In genomic region chr1:220529530-220529920, GRCh38 we compare ENCODE assay signal across 10 cellular contexts. TPM values are rescaled to one million over a fixed set of nuclear protein-coding genes. Genes with fewer than 3 reads are reported as not detected.
DNase-seq lines count a peak whose midpoint lies in the region; ATAC-seq and TF ChIP-seq lines count a peak whose summit lies in the region.
"Had no signal": no experiment of that assay in that cellular context is flagged by ENCODE, and none has a peak within 500 bp of the region (broad histone marks: within the 10 kb centered on the region; RNA-seq: fewer than 3 reads in every experiment).

No MANE protein-coding gene starts in this region.

- H3K27me3 ChIP-seq in mammary epithelial cell (ENCODE audit: insufficient read depth, low read length), result no peaks in the 10 kb centered on the region
- peaks cover 6% of the 10 kb centered on the region for H3K27me3 ChIP-seq in transverse colon

- BruUV-seq in mammary epithelial cell (replicated peaks; lab: Mats Ljungman, UMichigan), result no TSS peak

- no peak overlapping the region for H3K27ac Mint-ChIP-seq in activated naive CD4-positive, alpha-beta T cell treated with anti-CD3 and anti-CD28 coated beads for 36 hours
- H3K27ac Mint-ChIP-seq in activated naive CD4-positive, alpha-beta T cell treated with anti-CD3 and anti-CD28 coated beads, Interleukin-2, amount 50 U/mL, for 72 hours, result no peak overlapping the region
- peak overlapping the region; percentile 86 for H3K27ac Mint-ChIP-seq in mesothelial cell of epicardium

- no peak for TF ChIP-seq POLR2A in transverse colon (IDR thresholded peaks at IDR 0.05)

- intact Hi-C loops in activated naive CD4-positive, alpha-beta T cell treated with anti-CD3 and anti-CD28 coated beads for 36 hours (cut with micrococcal nuclease), result loop anchor here (2.0 to 5.0 kb wide), 2 partner anchors 257 to 312 kb away; partner anchors contain the start of gene RAB3GAP2
- intact Hi-C loops in mammary epithelial cell (cut with micrococcal nuclease), result loop anchor here (2.0 to 5.0 kb wide), 6 partner anchors 33 to 193 kb away; no protein-coding TSS in a partner anchor
- intact Hi-C loops in transverse colon (cut with DNase I; ENCODE audit: low total_unique reads), result no loop called here

- CTCF ChIA-PET in activated naive CD4-positive, alpha-beta T cell treated with anti-CD3 and anti-CD28 coated beads for 36 hours (lab: Charles Lee), result no interaction called here
- CTCF ChIA-PET in mammary epithelial cell (lab: Charles Lee; ENCODE audit: low non-redundant PET), result no interaction called here

- 3% methylated on average over 3 of the region's 3 CpGs for WGBS in mammary epithelial cell (ENCODE audit: low coverage, missing lambda C conversion rate)
- 46 to 50% methylated on average over 3 of the region's 3 CpGs for WGBS in transverse colon (ENCODE audit: low coverage in 1 of 2), 2 donors

- H3K27ac ChIP-seq in mammary epithelial cell (ENCODE audit: insufficient read depth, low read depth, low read length), result peak overlapping the region; percentile 75
- peak overlapping the region; percentile 76 to 88 (median 80) for H3K27ac ChIP-seq in transverse colon

- TF ChIP-seq EP300 in transverse colon (IDR thresholded peaks at IDR 0.05; ENCODE audit: low read depth), result no peak

- peaks cover 51% of the 10 kb centered on the region for H3K27me3 Mint-ChIP-seq in activated naive CD4-positive, alpha-beta T cell treated with anti-CD3 and anti-CD28 coated beads for 36 hours (ENCODE audit: low read depth)
- H3K27me3 Mint-ChIP-seq in mesothelial cell of epicardium (ENCODE audit: low read depth), result peaks cover 1% of the 10 kb centered on the region

- H3K4me3 ChIP-seq in mammary epithelial cell (replicated peaks in 1 of 3; ENCODE audit: insufficient read depth in 1 of 3, low read depth in 2 of 3, low read length in 3 of 3), result peak overlapping the region; percentile 90 to 95 (median 95)
- H3K4me3 ChIP-seq in transverse colon, result peak overlapping the region in 1 of 4 donors; percentile 79

- H3K79me2 ChIP-seq in mammary epithelial cell (ENCODE audit: insufficient read depth, low read length), result peaks cover 53% of the 10 kb centered on the region

- in situ Hi-C loops in mammary epithelial cell (cut with MboI; ENCODE audit: low sequenced_read_pairs in 2 of 2), result loop anchor here in 1 of 2 donors (25.0 kb wide), 1 partner anchor 242 kb away; no protein-coding TSS in a partner anchor
- in situ Hi-C loops in transverse colon (cut with MboI; ENCODE audit: low pct_ligation_motif_present in 1 of 4, low pct_unique_long_range_greater_than_20kb in 1 of 4, low sequenced_read_pairs in 3 of 4), result no loop called here

- H3K36me3 ChIP-seq in mammary epithelial cell (ENCODE audit: insufficient read depth, low read length), result no peaks in the 10 kb centered on the region
- H3K36me3 ChIP-seq in transverse colon, result no peaks in the 10 kb centered on the region

- H4K20me1 ChIP-seq in mammary epithelial cell (ENCODE audit: insufficient read depth, low read length), result no peaks in the 10 kb centered on the region

- peak overlapping the region; percentile 54 for H3K4me3 Mint-ChIP-seq in activated naive CD4-positive, alpha-beta T cell treated with anti-CD3 and anti-CD28 coated beads for 36 hours
- peak overlapping the region; percentile 85 for H3K4me3 Mint-ChIP-seq in mesothelial cell of epicardium

- TF ChIP-seq CTCF in mammary epithelial cell (conservative IDR thresholded peaks at IDR 0.05 in 1 of 2, IDR thresholded peaks at IDR 0.05 in 1 of 2; ENCODE audit: extremely low read depth in 1 of 2, insufficient read depth in 1 of 2, low read depth in 1 of 2, low read length in 2 of 2) (no peak), mesothelial cell of epicardium (IDR thresholded peaks at IDR 0.05; ENCODE audit: unreplicated experiment) (no peak), transverse colon (IDR thresholded peaks at IDR 0.05) (no peak)

- H3K4me1 ChIP-seq in mammary epithelial cell (ENCODE audit: insufficient read depth, low read length) (peaks cover 13% of the 10 kb centered on the region), transverse colon (peaks cover 0 to 14% (median 6%) of the 10 kb centered on the region in 4 donors)

- H3K9ac ChIP-seq in mammary epithelial cell (ENCODE audit: insufficient read depth, low read length), result peak overlapping the region; percentile 77

- no peak for ATAC-seq in activated naive CD4-positive, alpha-beta T cell treated with anti-CD3 and anti-CD28 coated beads, Interleukin-2, amount 50 U/mL, for 72 hours
- ATAC-seq in HG02610 (IDR thresholded peaks at IDR 0.05; ENCODE audit: unreplicated experiment), result no peak

- H3K4me1 Mint-ChIP-seq in activated naive CD4-positive, alpha-beta T cell treated with anti-CD3 and anti-CD28 coated beads for 36 hours (ENCODE audit: low read depth), result peaks cover 12% of the 10 kb centered on the region
- H3K4me1 Mint-ChIP-seq in mesothelial cell of epicardium, result peaks cover 31% of the 10 kb centered on the region

- H3K4me2 ChIP-seq in mammary epithelial cell (ENCODE audit: insufficient read depth, low read depth, low read length), result peak overlapping the region; percentile 85

- dilution Hi-C loops in mammary epithelial cell (cut with HindIII; ENCODE audit: low sequenced_read_pairs), result no loop called here

- no peak for DNase-seq in activated naive CD4-positive, alpha-beta T cell treated with anti-CD3 and anti-CD28 coated beads for 36 hours
- no peak for DNase-seq in activated naive CD4-positive, alpha-beta T cell treated with anti-CD3 and anti-CD28 coated beads, Interleukin-2, amount 50 U/mL, for 72 hours (ENCODE audit: low spot score in 2 of 2)
- no peak for DNase-seq in mammary epithelial cell
- no peak for DNase-seq in mesothelial cell of epicardium (ENCODE audit: low spot score in 2 of 2, unreplicated experiment in 2 of 2)
- DNase-seq in transverse colon, result no peak
- no peak for DNase-seq in CD1c-positive myeloid dendritic cell (ENCODE audit: extremely low spot score)
- no peak for DNase-seq in NCI-H146 (lab: John Stamatoyannopoulos, UW)
- DNase-seq: GOT3, NCI-H1048 had no signal

- H3K36me3 Mint-ChIP-seq in activated naive CD4-positive, alpha-beta T cell treated with anti-CD3 and anti-CD28 coated beads for 36 hours (ENCODE audit: low read depth), result no peaks in the 10 kb centered on the region
- H3K36me3 Mint-ChIP-seq in activated naive CD4-positive, alpha-beta T cell treated with anti-CD3 and anti-CD28 coated beads, Interleukin-2, amount 50 U/mL, for 72 hours, result peaks cover 7 to 30% of the 10 kb centered on the region in 2 donors
- H3K36me3 Mint-ChIP-seq in mesothelial cell of epicardium, result peaks cover 10% of the 10 kb centered on the region

- peak overlapping the region; percentile 99 for H2AFZ ChIP-seq in mammary epithelial cell (ENCODE audit: low read depth, low read length)

- H3K9me3 ChIP-seq in mammary epithelial cell (replicated peaks; ENCODE audit: insufficient read depth, low read length) (no peaks in the 10 kb centered on the region), transverse colon (no peaks in the 10 kb centered on the region)

- H3K9me3 Mint-ChIP-seq in activated naive CD4-positive, alpha-beta T cell treated with anti-CD3 and anti-CD28 coated beads for 36 hours, result peaks cover 9% of the 10 kb centered on the region
- H3K9me3 Mint-ChIP-seq in activated naive CD4-positive, alpha-beta T cell treated with anti-CD3 and anti-CD28 coated beads, Interleukin-2, amount 50 U/mL, for 72 hours, result peaks cover 7 to 10% of the 10 kb centered on the region in 2 donors
- peaks cover 12% of the 10 kb centered on the region for H3K9me3 Mint-ChIP-seq in mesothelial cell of epicardium

RNA-seq across cellular contexts. Expression of gene MARK1, which starts 1.6 kb away (rescaled TPM):
- total RNA-seq in activated naive CD4-positive, alpha-beta T cell treated with anti-CD3 and anti-CD28 coated beads for 36 hours, result not detected
- total RNA-seq in activated naive CD4-positive, alpha-beta T cell treated with anti-CD3 and anti-CD28 coated beads, Interleukin-2, amount 50 U/mL, for 72 hours, result not detected
- 10 to 100 TPM in 1 of 2 donors, 1 to 10 TPM in 1; 9.3 to 14.7 TPM for total RNA-seq in mammary epithelial cell
- 5.0 TPM for polyA plus RNA-seq in mammary epithelial cell
- 5.9 TPM for polyA minus RNA-seq in mammary epithelial cell
- total RNA-seq in mesothelial cell of epicardium, result 10.4 to 15.1 TPM (median 11.8 TPM) in 3 replicates
- 1 to 10 TPM; 4.3 to 6.8 (median 5.4) TPM for total RNA-seq in transverse colon

Comparison
In these comparisons a context has a peak if more than half of its experiments do, and no peak if none do; other contexts are left out.
1. RNA of gene MARK1, which starts 1.6 kb away (total RNA-seq): 9.3 to 14.7 TPM in mammary epithelial cell, 10.4 to 15.1 TPM in mesothelial cell of epicardium and 4.3 to 6.8 TPM in transverse colon; not detected in activated naive CD4-positive, alpha-beta T cell treated with anti-CD3 and anti-CD28 coated beads, Interleukin-2, amount 50 U/mL, for 72 hours and not detected in activated naive CD4-positive, alpha-beta T cell treated with anti-CD3 and anti-CD28 coated beads for 36 hours; every median in the first group is over 4 times any median in the second.